In the genomic region with DNA sequence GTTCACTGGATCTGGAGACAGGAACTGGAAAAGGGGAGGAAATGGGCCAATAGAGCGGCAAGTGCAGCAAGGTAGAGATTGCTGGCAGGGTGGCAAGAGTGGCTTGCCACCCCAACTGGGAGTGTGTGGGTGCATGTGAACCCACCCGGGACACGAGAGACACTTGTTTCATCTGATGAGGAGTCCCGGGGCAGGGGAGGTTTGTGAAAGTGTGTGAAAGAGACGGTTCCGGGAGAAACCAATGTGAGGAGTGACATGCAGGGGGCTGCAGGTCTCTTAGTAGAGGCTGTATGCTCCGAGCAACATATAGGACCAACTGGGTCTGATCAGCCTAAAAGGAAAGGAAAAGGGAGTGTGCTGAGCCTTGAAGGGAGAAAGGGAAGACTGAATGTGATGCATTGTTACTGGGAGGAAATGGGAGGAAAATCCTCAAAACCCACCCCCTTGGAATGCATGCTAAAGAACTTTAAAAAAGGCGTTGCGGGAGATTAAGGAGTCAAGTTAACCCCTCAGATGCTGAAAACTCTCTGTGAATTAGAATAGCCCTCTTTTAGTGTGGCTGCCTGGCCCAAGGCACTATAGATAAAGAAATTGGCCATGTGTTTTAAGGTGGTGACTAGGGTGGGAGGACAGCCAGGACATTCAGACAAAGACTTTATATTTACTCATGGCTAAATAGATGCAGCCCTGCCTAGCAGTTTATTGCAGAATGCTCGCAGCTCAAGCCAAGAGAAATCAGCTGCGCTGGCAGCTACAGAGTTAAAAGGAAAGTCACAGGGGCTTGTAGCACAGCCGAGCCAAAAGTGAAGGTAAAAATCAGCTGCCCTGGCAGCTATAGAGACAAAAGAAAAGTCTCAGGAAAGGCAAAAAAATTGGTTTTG, we compare ENCODE assay signal across 1 cellular context.
TF ChIP-seq lines count a peak whose summit lies in the region.

No MANE protein-coding gene starts in this region.

TF ChIP-seq in SK-N-SH treated with all-trans-retinoic acid at 6 μM for 48 hours, 23 proteins besides CTCF, POLR2A, EP300 and RAD21 (continued from another document):
- TF ChIP-seq ZFP3 (CRISPR knock-in tag; IDR thresholded peaks at IDR 0.05) (no peak), OSR1 (CRISPR knock-in tag; IDR thresholded peaks at IDR 0.05) (no peak), ESRRG (CRISPR knock-in tag; IDR thresholded peaks at IDR 0.05) (no peak), BACH2 (CRISPR knock-in tag; IDR thresholded peaks at IDR 0.05; ENCODE audit: borderline replicate concordance) (no peak), ISL1 (CRISPR knock-in tag; IDR thresholded peaks at IDR 0.05) (no peak), SNAI2 (CRISPR knock-in tag; IDR thresholded peaks at IDR 0.05) (no peak), ZNF70 (CRISPR knock-in tag; IDR thresholded peaks at IDR 0.05) (no peak), CSDC2 (CRISPR knock-in tag; IDR thresholded peaks at IDR 0.05) (no peak), RARB (CRISPR knock-in tag; IDR thresholded peaks at IDR 0.05) (no peak)
- TF ChIP-seq, protein P1, sequence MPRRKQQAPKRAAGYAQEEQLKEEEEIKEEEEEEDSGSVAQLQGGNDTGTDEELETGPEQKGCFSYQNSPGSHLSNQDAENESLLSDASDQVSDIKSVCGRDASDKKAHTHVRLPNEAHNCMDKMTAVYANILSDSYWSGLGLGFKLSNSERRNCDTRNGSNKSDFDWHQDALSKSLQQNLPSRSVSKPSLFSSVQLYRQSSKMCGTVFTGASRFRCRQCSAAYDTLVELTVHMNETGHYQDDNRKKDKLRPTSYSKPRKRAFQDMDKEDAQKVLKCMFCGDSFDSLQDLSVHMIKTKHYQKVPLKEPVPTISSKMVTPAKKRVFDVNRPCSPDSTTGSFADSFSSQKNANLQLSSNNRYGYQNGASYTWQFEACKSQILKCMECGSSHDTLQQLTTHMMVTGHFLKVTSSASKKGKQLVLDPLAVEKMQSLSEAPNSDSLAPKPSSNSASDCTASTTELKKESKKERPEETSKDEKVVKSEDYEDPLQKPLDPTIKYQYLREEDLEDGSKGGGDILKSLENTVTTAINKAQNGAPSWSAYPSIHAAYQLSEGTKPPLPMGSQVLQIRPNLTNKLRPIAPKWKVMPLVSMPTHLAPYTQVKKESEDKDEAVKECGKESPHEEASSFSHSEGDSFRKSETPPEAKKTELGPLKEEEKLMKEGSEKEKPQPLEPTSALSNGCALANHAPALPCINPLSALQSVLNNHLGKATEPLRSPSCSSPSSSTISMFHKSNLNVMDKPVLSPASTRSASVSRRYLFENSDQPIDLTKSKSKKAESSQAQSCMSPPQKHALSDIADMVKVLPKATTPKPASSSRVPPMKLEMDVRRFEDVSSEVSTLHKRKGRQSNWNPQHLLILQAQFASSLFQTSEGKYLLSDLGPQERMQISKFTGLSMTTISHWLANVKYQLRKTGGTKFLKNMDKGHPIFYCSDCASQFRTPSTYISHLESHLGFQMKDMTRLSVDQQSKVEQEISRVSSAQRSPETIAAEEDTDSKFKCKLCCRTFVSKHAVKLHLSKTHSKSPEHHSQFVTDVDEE (CRISPR knock-in tag; IDR thresholded peaks at IDR 0.05): no peak
